18 cellular contexts compared by ENCODE assay signal in the genomic region with DNA sequence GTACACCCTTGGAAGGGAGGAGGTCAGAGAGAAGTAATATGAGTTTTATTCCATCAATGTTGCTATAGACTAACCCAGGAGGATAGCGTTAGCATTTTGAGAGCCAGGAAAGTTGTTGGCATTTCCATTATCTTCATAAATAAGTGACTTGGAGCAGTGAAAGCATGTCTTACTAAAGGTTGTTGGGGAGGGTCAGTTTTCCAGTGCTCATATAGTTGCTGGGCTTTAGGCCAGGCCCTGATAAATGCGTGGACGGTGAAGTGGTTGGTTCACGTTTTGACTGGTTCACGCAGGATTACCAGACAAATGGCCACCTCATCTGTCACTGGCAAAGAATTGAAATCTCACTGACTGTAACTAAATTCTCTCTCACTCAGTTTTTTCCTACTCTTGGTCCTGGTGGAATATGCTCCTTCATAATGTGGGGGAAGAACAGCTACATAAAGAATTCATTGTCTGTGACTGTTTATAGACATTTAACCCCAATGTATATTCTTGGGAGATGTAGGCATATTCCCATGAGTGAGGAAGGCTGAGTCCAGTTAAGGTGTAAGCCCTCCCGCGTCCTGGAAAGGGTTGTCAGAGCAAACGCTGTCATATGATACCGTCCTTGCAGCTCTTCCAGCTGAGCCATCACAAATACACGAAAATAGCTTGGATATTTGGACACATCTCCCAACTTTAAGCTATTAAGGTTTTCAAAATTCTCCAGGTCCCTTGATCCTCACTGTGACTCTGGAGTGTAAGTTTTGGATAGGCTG.
"Had no signal": no experiment of that assay in that cellular context is flagged by ENCODE, and none has a peak within 500 bp of the region (broad histone marks: within the 10 kb centered on the region; RNA-seq: fewer than 3 reads in every experiment).

No MANE protein-coding gene starts in this region.

- H3K27me3 ChIP-seq: brain microvascular endothelial cell, colonic mucosa, ovary had no signal

- H3K27ac ChIP-seq: brain microvascular endothelial cell, colonic mucosa, ovary had no signal

- FAIRE-seq: endometrium, frontal cortex had no signal

- H3K9me3 ChIP-seq: colonic mucosa, ovary had no signal

- DNase-seq: activated CD4-positive, alpha-beta memory T cell treated with anti-CD3 and anti-CD28 coated beads, Interleukin-2, amount 10 ng/mL, durations not matched to agents 7 days and 5 days; activated CD4-positive, alpha-beta T cell treated with anti-CD3 and anti-CD28 coated beads for 48 hours; activated CD4-positive, CD25-positive, alpha-beta regulatory T cell; activated CD8-positive, alpha-beta memory T cell treated with anti-CD3 and anti-CD28 coated beads, Interleukin-2, amount 10 ng/mL, durations not matched to agents 7 days and 5 days; activated naive CD4-positive, alpha-beta T cell; activated naive CD8-positive, alpha-beta T cell treated with anti-CD3 and anti-CD28 coated beads for 36 hours; amygdala; brain microvascular endothelial cell; colonic mucosa; kidney glomerular epithelial cell; mesenchymal stem cell; naive thymus-derived CD4-positive, alpha-beta T cell; ovary; stimulated activated naive B cell treated with anti-CD40 and anti-IgM and Interleukin-4, amounts not matched to agents 10 μg/mL and 1 μg/mL and 100 μg/mL, for 72 hours; T-helper 1 cell; T-helper 9 cell had no signal

- H3K4me3 ChIP-seq: colonic mucosa, ovary had no signal

- ATAC-seq: activated CD8-positive, alpha-beta memory T cell treated with anti-CD3 and anti-CD28 coated beads, Interleukin-2, amount 10 ng/mL, durations not matched to agents 7 days and 5 days; naive thymus-derived CD4-positive, alpha-beta T cell; stimulated activated naive B cell treated with anti-CD40 and anti-IgM and Interleukin-4, amounts not matched to agents 10 μg/mL and 1 μg/mL and 100 μg/mL, for 72 hours had no signal

- H3K36me3 ChIP-seq: brain microvascular endothelial cell, colonic mucosa, ovary had no signal
